ENCODE assay signal across 17 cellular contexts in the genomic region with DNA sequence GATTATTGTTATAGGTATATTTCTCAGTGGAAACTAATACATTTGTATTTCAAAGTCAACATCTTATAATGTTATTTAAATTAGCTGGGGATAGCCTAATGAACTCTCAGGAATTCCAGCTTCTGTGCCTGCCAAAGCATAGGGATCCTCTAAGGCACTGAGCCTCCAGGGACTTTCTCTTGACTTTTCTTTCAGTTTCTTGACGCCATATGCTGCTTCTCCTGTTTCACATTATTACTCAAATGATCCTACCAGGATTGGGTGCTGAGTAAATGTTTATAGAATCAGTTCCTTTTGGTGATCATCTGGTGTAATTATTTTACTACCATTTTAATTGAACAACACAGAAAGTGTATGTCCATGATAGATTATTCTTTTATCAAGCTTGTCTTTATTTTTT. TPM values are rescaled to one million over a fixed set of nuclear protein-coding genes. Genes with fewer than 3 reads are reported as not detected.
DNase-seq lines count a peak whose midpoint lies in the region; ATAC-seq and TF ChIP-seq lines count a peak whose summit lies in the region.
"Had no signal": no experiment of that assay in that cellular context is flagged by ENCODE, and none has a peak within 500 bp of the region (broad histone marks: within the 10 kb centered on the region; RNA-seq: fewer than 3 reads in every experiment).

No MANE protein-coding gene starts in this region.

- H3K4me3 ChIP-seq in AG10803 (ENCODE audit: low read length) = peak overlapping the region; percentile 25
- H3K4me3 ChIP-seq in upper lobe of right lung = no peak overlapping the region
- no peak overlapping the region for H3K4me3 ChIP-seq in MM.1S (ENCODE audit: low read length)

- intact Hi-C loops in upper lobe of right lung (cut with DNase I) = no loop called here

- TF ChIP-seq CTCF in AG10803 (conservative IDR thresholded peaks at IDR 0.05; ENCODE audit: low read length) (no peak), upper lobe of right lung (IDR thresholded peaks at IDR 0.05) (no peak), MM.1S (IDR thresholded peaks at IDR 0.05; ENCODE audit: low read length) (no peak)

- H3K9ac ChIP-seq in MM.1S (ENCODE audit: low read length) = no peak overlapping the region

- H3K36me3 Mint-ChIP-seq in activated T-helper 17 cell treated with anti-CD3 and anti-CD28 coated beads, Interleukin-2, amount 50 U/mL, for 72 hours (ENCODE audit: low read depth) = peaks cover 18% of the 10 kb centered on the region
- H3K36me3 Mint-ChIP-seq: natural killer cell had no signal

- ATAC-seq in GM21390 (IDR thresholded peaks at IDR 0.05; ENCODE audit: unreplicated experiment) (peak; percentile 50), HG03342 (IDR thresholded peaks at IDR 0.05; ENCODE audit: unreplicated experiment) (peak; percentile 63), upper lobe of right lung (no peak), HG02642 (IDR thresholded peaks at IDR 0.05; ENCODE audit: poor library complexity, unreplicated experiment) (no peak)
- ATAC-seq in activated T-helper 17 cell treated with anti-CD3 and anti-CD28 coated beads, Interleukin-2, amount 50 U/mL, for 72 hours (replicated peaks) = peak; percentile 40
- ATAC-seq: activated CD8-positive, alpha-beta T cell treated with anti-CD3 and anti-CD28 coated beads for 36 hours; activated T-cell treated with anti-CD3 and anti-CD28 coated beads, Interleukin-2, amount 50 U/mL, for 72 hours; natural killer cell; Panc1 had no signal

- no peaks in the 10 kb centered on the region for H3K9me2 ChIP-seq in MM.1S (replicated peaks; ENCODE audit: insufficient read depth, low read length)

- no peak overlapping the region for H2AFZ ChIP-seq in MM.1S (ENCODE audit: low read length)

- no peak overlapping the region for H3K27ac Mint-ChIP-seq in activated T-helper 17 cell treated with anti-CD3 and anti-CD28 coated beads, Interleukin-2, amount 50 U/mL, for 72 hours
- H3K27ac Mint-ChIP-seq: activated CD8-positive, alpha-beta T cell treated with anti-CD3 and anti-CD28 coated beads for 36 hours; activated T-cell treated with anti-CD3 and anti-CD28 coated beads, Interleukin-2, amount 50 U/mL, for 72 hours; natural killer cell had no signal

- H3F3A ChIP-seq in MM.1S (ENCODE audit: insufficient read depth, low read length) = no peaks in the 10 kb centered on the region

- no peak overlapping the region for H3K4me2 ChIP-seq in MM.1S (ENCODE audit: low read depth, low read length)

- no peaks in the 10 kb centered on the region for H3K79me2 ChIP-seq in MM.1S (ENCODE audit: low read length)

- no peaks in the 10 kb centered on the region for H3K36me3 ChIP-seq in upper lobe of right lung
- H3K36me3 ChIP-seq in MM.1S (replicated peaks; ENCODE audit: insufficient read depth, low read length) = no peaks in the 10 kb centered on the region

- peak; percentile 36 for DNase-seq in AG10803 (ENCODE audit: low read depth)
- DNase-seq in HT-29 (ENCODE audit: low spot score) = no peak
- DNase-seq in upper lobe of right lung = no peak
- DNase-seq in MM.1S = no peak
- DNase-seq: activated CD8-positive, alpha-beta T cell treated with anti-CD3 and anti-CD28 coated beads for 36 hours; activated T-cell treated with anti-CD3 and anti-CD28 coated beads, Interleukin-2, amount 50 U/mL, for 72 hours; Kasumi-1; mammary epithelial cell; natural killer cell; NCI-H1417 treated with DMSO at 0.1 percent for 48 hours; stimulated activated CD4-positive, alpha-beta T cell treated with anti-CD3 and anti-CD28 coated beads, Interleukin-15, amount 100 ng/mL, for 24 hours had no signal

- no peaks in the 10 kb centered on the region for H3K4me1 Mint-ChIP-seq in activated T-helper 17 cell treated with anti-CD3 and anti-CD28 coated beads, Interleukin-2, amount 50 U/mL, for 72 hours

- no peaks in the 10 kb centered on the region for H3K27me3 Mint-ChIP-seq in activated T-helper 17 cell treated with anti-CD3 and anti-CD28 coated beads, Interleukin-2, amount 50 U/mL, for 72 hours
- H3K27me3 Mint-ChIP-seq: activated CD8-positive, alpha-beta T cell treated with anti-CD3 and anti-CD28 coated beads for 36 hours had no signal

- no peaks in the 10 kb centered on the region for H4K20me1 ChIP-seq in MM.1S (ENCODE audit: insufficient read depth, low read length)

- H3K9me3 ChIP-seq in upper lobe of right lung (no peaks in the 10 kb centered on the region), MM.1S (replicated peaks; ENCODE audit: insufficient read depth, low read length) (no peaks in the 10 kb centered on the region)

- H3K27me3 ChIP-seq in upper lobe of right lung = no peaks in the 10 kb centered on the region
- no peaks in the 10 kb centered on the region for H3K27me3 ChIP-seq in MM.1S (replicated peaks; ENCODE audit: insufficient read depth, low read length)

- no peak overlapping the region for H3K4me3 Mint-ChIP-seq in activated T-helper 17 cell treated with anti-CD3 and anti-CD28 coated beads, Interleukin-2, amount 50 U/mL, for 72 hours
- H3K4me3 Mint-ChIP-seq: activated CD8-positive, alpha-beta T cell treated with anti-CD3 and anti-CD28 coated beads for 36 hours; activated T-cell treated with anti-CD3 and anti-CD28 coated beads, Interleukin-2, amount 50 U/mL, for 72 hours; natural killer cell had no signal

- no peaks in the 10 kb centered on the region for H3K9me3 Mint-ChIP-seq in activated T-helper 17 cell treated with anti-CD3 and anti-CD28 coated beads, Interleukin-2, amount 50 U/mL, for 72 hours
- H3K9me3 Mint-ChIP-seq: activated T-cell treated with anti-CD3 and anti-CD28 coated beads, Interleukin-2, amount 50 U/mL, for 72 hours had no signal

- H3K4me1 ChIP-seq in upper lobe of right lung = no peaks in the 10 kb centered on the region
- H3K4me1 ChIP-seq in MM.1S (ENCODE audit: low read length) = no peaks in the 10 kb centered on the region

- H3K27ac ChIP-seq in upper lobe of right lung (no peak overlapping the region), MM.1S (ENCODE audit: low read length) (no peak overlapping the region)
- H3K27ac ChIP-seq: VCaP had no signal

RNA-seq across cellular contexts. Expression of gene METTL25, which starts 7.9 kb away (rescaled TPM):
- 10 to 100 TPM; 11.3 to 12.1 TPM for total RNA-seq in activated T-helper 17 cell treated with anti-CD3 and anti-CD28 coated beads, Interleukin-2, amount 50 U/mL, for 72 hours
- 4.4 and 8.0 TPM in 2 replicates for total RNA-seq in HT-29 (2014; rRNA removed; shearing (Covaris generic))
- total RNA-seq in upper lobe of right lung = 15.1 TPM

RNA-seq across cellular contexts. Expression of gene CCDC59, which starts 8.0 kb away (rescaled TPM):
- total RNA-seq in activated T-helper 17 cell treated with anti-CD3 and anti-CD28 coated beads, Interleukin-2, amount 50 U/mL, for 72 hours = 10 to 100 TPM; 47.0 to 83.2 TPM
- 29.4 and 40.8 TPM in 2 replicates for total RNA-seq in HT-29 (2014; rRNA removed; shearing (Covaris generic))
- 35.7 TPM for total RNA-seq in upper lobe of right lung

Comparison
In these comparisons a context has a peak if more than half of its experiments do, and no peak if none do; other contexts are left out.
1. ATAC-seq: peak in GM21390 (single experiment), HG03342 (single experiment) and activated T-helper 17 cell treated with anti-CD3 and anti-CD28 coated beads, Interleukin-2, amount 50 U/mL, for 72 hours (single experiment); none in upper lobe of right lung (single experiment) and HG02642 (single experiment).